In the genomic region with DNA sequence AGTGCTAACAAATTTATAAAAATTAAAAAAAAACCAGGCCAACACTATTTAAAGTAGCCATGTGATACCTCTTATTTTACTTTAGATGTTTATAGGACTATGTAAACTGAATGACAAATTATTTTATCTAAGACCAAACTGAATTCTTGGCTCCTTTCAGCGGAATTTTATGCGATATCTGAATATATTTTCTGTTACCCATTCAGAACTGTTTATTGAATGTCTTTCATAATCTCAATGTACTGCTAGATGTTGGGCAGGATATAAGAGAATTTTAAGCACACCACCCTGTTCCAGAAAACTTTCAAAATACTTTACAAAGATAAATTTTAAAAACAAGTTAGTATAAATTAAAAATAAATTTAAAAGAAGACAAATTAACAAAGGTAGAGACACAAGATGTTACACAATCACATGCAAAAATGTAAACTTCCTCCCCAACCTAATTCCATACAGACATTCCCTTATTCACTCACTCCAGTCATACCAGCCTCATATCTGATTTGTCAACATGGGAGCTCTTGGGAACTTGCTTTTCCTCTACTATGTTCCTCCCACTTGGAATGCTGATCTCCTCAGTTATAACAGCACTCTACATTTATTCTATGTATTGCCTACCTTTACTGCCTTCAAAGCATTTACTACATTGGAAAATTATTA, we compare ENCODE assay signal across 25 cellular contexts.
"Had no signal": no experiment of that assay in that cellular context is flagged by ENCODE, and none has a peak within 500 bp of the region (broad histone marks: within the 10 kb centered on the region; RNA-seq: fewer than 3 reads in every experiment).

No MANE protein-coding gene starts in this region.

- H3K9me3 Mint-ChIP-seq: central memory CD8-positive, alpha-beta T cell; T-helper 1 cell treated with Interleukin-12 subunit alpha and Interleukin-12 subunit beta and Interleukin-4 antibody, amounts not matched to agents 30 μg/mL and 1 μg/mL, for 36 hours had no signal

- DNase-seq: activated CD4-positive, alpha-beta T cell treated with anti-CD3 and anti-CD28 coated beads for 48 hours; activated CD4-positive, alpha-beta T cell treated with anti-CD3 and anti-CD28 coated beads, Interleukin-2, amount 50 U/mL, for 4 hours; activated CD4-positive, CD25-positive, alpha-beta regulatory T cell treated with anti-CD3 and anti-CD28 coated beads, Interleukin-2, amount 50 U/mL, for 72 hours; activated CD8-positive, alpha-beta memory T cell treated with anti-CD3 and anti-CD28 coated beads, Interleukin-2, amount 50 U/mL, for 48 hours; activated CD8-positive, alpha-beta T cell treated with anti-CD3 and anti-CD28 coated beads, Interleukin-2, amount 10 ng/mL, durations not matched to agents 7 days and 5 days; activated naive CD4-positive, alpha-beta T cell treated with anti-CD3 and anti-CD28 coated beads, Interleukin-2, amount 50 U/mL, for 16 hours; activated naive CD8-positive, alpha-beta T cell treated with anti-CD3 and anti-CD28 coated beads, Interleukin-2, amount 10 ng/mL, durations not matched to agents 7 days and 5 days; activated T-cell treated with anti-CD3 and anti-CD28 coated beads, Interleukin-2, amount 50 U/mL, for 1 hour; aorta; MG63; NCI-H1105; NCI-H1436; NCI-H1694 treated with DMSO at 0.1 percent for 48 hours; NCI-H2029 treated with DMSO at 0.1 percent for 48 hours; NCI-H510A treated with DMSO at 0.1 percent for 48 hours; NCI-H69; NK-92 treated with Interleukin-12 subunit alpha and Interleukin-12 subunit beta, amount 100 ng/mL, for 24 hours; Peyer's patch; Right ventricle myocardium superior; SJCRH30 had no signal

- H3K4me3 ChIP-seq: breast epithelium, MG63, Peyer's patch, SJCRH30 had no signal

- H3K27me3 ChIP-seq: breast epithelium, MG63, Peyer's patch, SJCRH30 had no signal

- ATAC-seq: activated CD8-positive, alpha-beta T cell treated with anti-CD3 and anti-CD28 coated beads, Interleukin-2, amount 10 ng/mL, durations not matched to agents 7 days and 5 days; WTC11 had no signal

- H3K4me1 ChIP-seq: breast epithelium, Peyer's patch, SJCRH30 had no signal

- H3K36me3 Mint-ChIP-seq: WTC11 had no signal

- H3K27me3 Mint-ChIP-seq: central memory CD8-positive, alpha-beta T cell had no signal

- H3K4me3 Mint-ChIP-seq: activated CD8-positive, alpha-beta T cell treated with anti-CD3 and anti-CD28 coated beads, Interleukin-2, amount 10 ng/mL, durations not matched to agents 7 days and 5 days; activated naive CD8-positive, alpha-beta T cell treated with anti-CD3 and anti-CD28 coated beads, Interleukin-2, amount 10 ng/mL, durations not matched to agents 7 days and 5 days; central memory CD8-positive, alpha-beta T cell; T-helper 1 cell treated with Interleukin-12 subunit alpha and Interleukin-12 subunit beta and Interleukin-4 antibody, amounts not matched to agents 30 μg/mL and 1 μg/mL, for 36 hours; WTC11 had no signal

- H3K27ac Mint-ChIP-seq: activated CD8-positive, alpha-beta T cell treated with anti-CD3 and anti-CD28 coated beads, Interleukin-2, amount 10 ng/mL, durations not matched to agents 7 days and 5 days; activated naive CD8-positive, alpha-beta T cell treated with anti-CD3 and anti-CD28 coated beads, Interleukin-2, amount 10 ng/mL, durations not matched to agents 7 days and 5 days; T-helper 1 cell treated with Interleukin-12 subunit alpha and Interleukin-12 subunit beta and Interleukin-4 antibody, amounts not matched to agents 30 μg/mL and 1 μg/mL, for 36 hours; WTC11 had no signal

- H3K27ac ChIP-seq: breast epithelium, Peyer's patch, RWPE1, SJCRH30 had no signal

- H3K36me3 ChIP-seq: breast epithelium, MG63, Peyer's patch, SJCRH30 had no signal

- H3K4me1 Mint-ChIP-seq: activated naive CD8-positive, alpha-beta T cell treated with anti-CD3 and anti-CD28 coated beads, Interleukin-2, amount 10 ng/mL, durations not matched to agents 7 days and 5 days; central memory CD8-positive, alpha-beta T cell had no signal
